23 cellular contexts compared by ENCODE assay signal in the genomic region with DNA sequence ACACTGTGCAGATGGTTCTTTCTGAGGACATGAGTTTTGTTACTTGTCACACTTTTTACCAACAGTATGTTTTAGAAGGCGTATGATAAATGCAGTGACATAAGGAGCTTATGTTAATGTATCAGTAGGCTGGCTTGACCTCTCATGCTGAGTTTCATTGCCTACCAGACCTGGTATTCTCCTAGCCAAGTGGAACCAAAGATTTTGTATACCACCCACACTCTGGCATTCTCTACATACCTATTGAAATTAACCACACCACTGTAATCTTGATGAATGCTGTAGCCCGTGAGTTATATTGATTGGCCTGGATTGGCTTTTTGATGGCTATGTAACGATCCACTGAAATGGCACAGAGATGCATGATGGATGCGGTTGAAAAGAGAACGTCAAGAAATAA. TPM values are rescaled to one million over a fixed set of nuclear protein-coding genes. Genes with fewer than 3 reads are reported as not detected.
"Had no signal": no experiment of that assay in that cellular context is flagged by ENCODE, and none has a peak within 500 bp of the region (broad histone marks: within the 10 kb centered on the region; RNA-seq: fewer than 3 reads in every experiment).

No MANE protein-coding gene starts in this region.

- ATAC-seq: activated CD4-positive, alpha-beta T cell treated with anti-CD3 and anti-CD28 coated beads for 36 hours; left lobe of liver had no signal

- H3K4me3 ChIP-seq: colonic mucosa, lung, tibial nerve had no signal

- DNase-seq: activated CD4-positive, alpha-beta T cell treated with anti-CD3 and anti-CD28 coated beads for 36 hours; activated CD4-positive, alpha-beta T cell treated with anti-CD3 and anti-CD28 coated beads, Interleukin-2, amount 50 U/mL, for 48 hours; activated naive CD4-positive, alpha-beta T cell; activated naive CD8-positive, alpha-beta T cell treated with anti-CD3 and anti-CD28 coated beads for 36 hours; amniotic stem cell; caudate nucleus; colonic mucosa; endodermal cell; foreskin fibroblast; hippocampal formation; midbrain; nucleus accumbens; posterior cingulate gyrus; SW 1271 had no signal

- H3K9me3 ChIP-seq: colonic mucosa, tibial nerve had no signal

- H3K27me3 ChIP-seq: colonic mucosa, tibial nerve had no signal

- H3K27ac Mint-ChIP-seq: activated CD4-positive, alpha-beta T cell treated with anti-CD3 and anti-CD28 coated beads for 36 hours; activated naive CD8-positive, alpha-beta T cell treated with anti-CD3 and anti-CD28 coated beads for 36 hours; endodermal cell; nephron; stimulated activated naive CD8-positive, alpha-beta T cell treated with anti-CD3 and anti-CD28 coated beads, Interleukin-15, Interleukin-2, amounts not matched to agents 100 ng/mL and 50 ng/mL, for 24 hours; T-helper 2 cell treated with Interferon-gamma antibody and Interleukin-4, amounts not matched to agents 5 μg/mL and 100 μg/mL, for 36 hours had no signal

- H3K9me3 Mint-ChIP-seq: activated naive CD8-positive, alpha-beta T cell treated with anti-CD3 and anti-CD28 coated beads for 36 hours; brain; endodermal cell; nephron; stimulated activated naive CD8-positive, alpha-beta T cell treated with anti-CD3 and anti-CD28 coated beads, Interleukin-15, Interleukin-2, amounts not matched to agents 100 ng/mL and 50 ng/mL, for 24 hours; T-helper 2 cell treated with Interferon-gamma antibody and Interleukin-4, amounts not matched to agents 5 μg/mL and 100 μg/mL, for 36 hours had no signal

- H3K36me3 ChIP-seq: colonic mucosa had no signal

- H3K27ac ChIP-seq: colonic mucosa, epithelial cell of prostate, tibial nerve had no signal

- H3K4me1 Mint-ChIP-seq: activated naive CD8-positive, alpha-beta T cell treated with anti-CD3 and anti-CD28 coated beads for 36 hours had no signal

- H3K4me3 Mint-ChIP-seq: activated CD4-positive, alpha-beta T cell treated with anti-CD3 and anti-CD28 coated beads for 36 hours; activated naive CD8-positive, alpha-beta T cell treated with anti-CD3 and anti-CD28 coated beads for 36 hours; brain; endodermal cell; nephron; stimulated activated naive CD8-positive, alpha-beta T cell treated with anti-CD3 and anti-CD28 coated beads, Interleukin-15, Interleukin-2, amounts not matched to agents 100 ng/mL and 50 ng/mL, for 24 hours; T-helper 2 cell treated with Interferon-gamma antibody and Interleukin-4, amounts not matched to agents 5 μg/mL and 100 μg/mL, for 36 hours had no signal

- H3K27me3 Mint-ChIP-seq: activated CD4-positive, alpha-beta T cell treated with anti-CD3 and anti-CD28 coated beads for 36 hours; activated naive CD8-positive, alpha-beta T cell treated with anti-CD3 and anti-CD28 coated beads for 36 hours; brain; stimulated activated naive CD8-positive, alpha-beta T cell treated with anti-CD3 and anti-CD28 coated beads, Interleukin-15, Interleukin-2, amounts not matched to agents 100 ng/mL and 50 ng/mL, for 24 hours had no signal

- FAIRE-seq: kidney had no signal

RNA-seq across cellular contexts. Expression of gene HTR2B, which starts 11.4 kb away (rescaled TPM):
- total RNA-seq: activated naive CD8-positive, alpha-beta T cell treated with anti-CD3 and anti-CD28 coated beads for 36 hours; endodermal cell had no signal
